10 cellular contexts compared by ENCODE assay signal in the genomic region with DNA sequence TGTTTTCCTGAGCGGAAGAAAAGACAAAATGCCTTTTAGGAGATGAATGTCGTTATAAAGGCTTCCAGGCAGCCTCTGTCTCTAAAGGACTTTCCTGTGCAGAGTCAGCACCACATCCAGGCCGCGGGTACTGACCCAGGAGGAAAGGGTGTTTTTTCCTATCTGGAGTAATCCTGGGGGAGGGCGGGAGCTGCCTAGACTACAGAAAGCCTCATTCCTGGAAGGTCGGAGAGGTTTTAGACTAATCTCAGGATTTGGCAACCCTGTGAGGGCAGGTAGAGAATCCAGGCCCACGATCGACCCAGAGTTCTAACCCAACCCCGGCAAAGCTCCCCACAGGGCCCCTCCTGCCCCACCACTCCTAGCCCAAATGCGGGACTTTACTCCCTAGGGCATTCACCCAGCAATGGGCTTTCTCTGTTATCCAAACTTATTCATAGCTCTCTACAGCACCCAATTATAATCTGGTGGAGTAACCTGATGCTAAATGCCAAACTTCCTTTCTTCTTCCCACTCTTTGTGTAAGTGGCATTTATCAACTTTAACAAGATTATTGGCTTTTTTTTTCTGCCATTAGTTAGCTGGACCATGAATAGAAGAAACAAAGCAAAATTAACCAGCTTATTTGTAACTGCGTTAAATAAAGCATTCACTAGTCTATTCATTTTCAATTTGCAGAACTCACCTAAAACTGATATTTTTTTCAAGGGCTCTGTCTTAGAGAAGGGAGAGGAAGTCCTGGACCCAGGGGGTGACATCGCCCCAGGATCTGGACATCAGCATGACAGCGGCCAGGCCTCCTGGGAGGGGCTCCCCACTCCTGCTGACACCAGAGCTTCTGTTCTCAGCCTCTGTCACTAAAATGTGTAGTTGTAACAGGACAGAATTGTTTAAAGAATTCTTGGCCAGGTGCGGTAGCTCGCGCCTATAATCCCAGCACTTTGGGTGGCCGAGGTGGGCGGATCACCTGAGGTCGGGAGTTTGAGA. TPM values are rescaled to one million over a fixed set of nuclear protein-coding genes. Genes with fewer than 3 reads are reported as not detected.
DNase-seq lines count a peak whose midpoint lies in the region; ATAC-seq and TF ChIP-seq lines count a peak whose summit lies in the region.
"Had no signal": no experiment of that assay in that cellular context is flagged by ENCODE, and none has a peak within 500 bp of the region (broad histone marks: within the 10 kb centered on the region; RNA-seq: fewer than 3 reads in every experiment).

No MANE protein-coding gene starts in this region.

- intact Hi-C loops in Caco-2 (cut with micrococcal nuclease; ENCODE audit: unreplicated experiment) = loop anchor here (5.0 kb wide), 1 partner anchor 64 kb away; no protein-coding TSS in a partner anchor
- intact Hi-C loops in heart right ventricle (cut with DNase I) = loop anchor here in 8 of 10 donors (2.0 to 5.0 kb wide), 6 partner anchors 57 to 71 kb away; no protein-coding TSS in a partner anchor

- H3K27ac ChIP-seq in WERI-Rb-1 (peak overlapping the region; percentile 70), heart right ventricle (peak overlapping the region in 9 of 10 donors; percentile 11 to 89 (median 78))
- H3K27ac ChIP-seq: neutrophil had no signal

- no peak for TF ChIP-seq CTCF in Caco-2 (IDR thresholded peaks at IDR 0.05; ENCODE audit: insufficient read depth in 1 of 2, low read depth in 1 of 2, low read length in 1 of 2, severe bottlenecking in 1 of 2, unreplicated experiment in 1 of 2)
- TF ChIP-seq CTCF in WERI-Rb-1 (IDR thresholded peaks at IDR 0.05; ENCODE audit: low read depth, low read length) = no peak
- no peak for TF ChIP-seq CTCF in heart right ventricle (IDR thresholded peaks at IDR 0.05)
- TF ChIP-seq CTCF in progenitor cell of endocrine pancreas (IDR thresholded peaks at IDR 0.05; ENCODE audit: unreplicated experiment) = no peak

- H3K4me1 ChIP-seq in Caco-2 = peaks cover 5% of the 10 kb centered on the region; the same call in 1 of the 2 replicates
- peaks cover 0 to 34% (median 18%) of the 10 kb centered on the region in 9 donors for H3K4me1 ChIP-seq in heart right ventricle

- H3K36me3 ChIP-seq in Caco-2 (ENCODE audit: control insufficient read depth, insufficient read depth, low read length) (no peaks in the 10 kb centered on the region), WERI-Rb-1 (peaks cover 9% of the 10 kb centered on the region), heart right ventricle (peaks cover 0 to 27% (median 0%) of the 10 kb centered on the region in 9 donors)
- H3K36me3 ChIP-seq: neutrophil had no signal

- H3K27me3 Mint-ChIP-seq in Caco-2 (ENCODE audit: insufficient read depth, unreplicated experiment) (peaks cover 22% of the 10 kb centered on the region), progenitor cell of endocrine pancreas (peaks cover 53% of the 10 kb centered on the region)

- POLR2A ChIA-PET in Caco-2 (lab: Charles Lee) = interaction anchor here (0.6 kb wide), 1 partner anchor 1098 kb away, joined by 3 read pairs; no protein-coding TSS in a partner anchor

- CTCF ChIA-PET in Caco-2 (lab: Charles Lee) = interaction anchor here (1.3 to 1.8 kb wide), 3 partner anchors 12 to 98 kb away, joined by 3 to 10 read pairs (median 5); no protein-coding TSS in a partner anchor

- H3K9me3 Mint-ChIP-seq in Caco-2 (ENCODE audit: unreplicated experiment) (no peaks in the 10 kb centered on the region), progenitor cell of endocrine pancreas (ENCODE audit: low read depth) (no peaks in the 10 kb centered on the region)

- no TSS peak for BruUV-seq in Caco-2 (replicated peaks; lab: Mats Ljungman, UMichigan)

- H3K36me3 Mint-ChIP-seq in Caco-2 (ENCODE audit: insufficient read depth, unreplicated experiment) = no peaks in the 10 kb centered on the region
- no peaks in the 10 kb centered on the region for H3K36me3 Mint-ChIP-seq in progenitor cell of endocrine pancreas (ENCODE audit: insufficient read depth)

- ATAC-seq in heart right ventricle (peak in 7 of 8 donors; percentile 30 to 78 (median 62)), HG02981 (IDR thresholded peaks at IDR 0.05; ENCODE audit: unreplicated experiment) (no peak), HG03457 (IDR thresholded peaks at IDR 0.05; ENCODE audit: unreplicated experiment) (no peak)

- H3K4me1 Mint-ChIP-seq in Caco-2 (ENCODE audit: low read depth, unreplicated experiment) (no peaks in the 10 kb centered on the region), progenitor cell of endocrine pancreas (ENCODE audit: low read depth) (peaks cover 3% of the 10 kb centered on the region)

- H3K4me3 Mint-ChIP-seq in Caco-2 (ENCODE audit: unreplicated experiment) = peak overlapping the region; percentile 67
- H3K4me3 Mint-ChIP-seq in progenitor cell of endocrine pancreas (ENCODE audit: low read depth) = peak overlapping the region; percentile 66

- H3K27ac Mint-ChIP-seq in Caco-2 (ENCODE audit: unreplicated experiment) = no peak overlapping the region
- H3K27ac Mint-ChIP-seq in progenitor cell of endocrine pancreas = no peak overlapping the region

- 46 to 50% methylated on average over 19 of the region's 19 CpGs for WGBS in heart right ventricle, 2 donors

- H3K27me3 ChIP-seq in Caco-2 (replicated peaks; ENCODE audit: control insufficient read depth, insufficient read depth, low read length) (peaks cover 4% of the 10 kb centered on the region), WERI-Rb-1 (ENCODE audit: insufficient read depth, low read depth, severe bottlenecking) (no peaks in the 10 kb centered on the region), heart right ventricle (peaks cover 0 to 33% (median 0%) of the 10 kb centered on the region in 7 donors)

- H3K4me3 ChIP-seq in Caco-2 (ENCODE audit: low read depth, low read length) (no peak overlapping the region), WERI-Rb-1 (ENCODE audit: low read depth, low read length) (peak overlapping the region; percentile 68), heart right ventricle (peak overlapping the region; percentile 68 to 98 (median 83))

- H3K9me3 ChIP-seq in Caco-2 (no peaks in the 10 kb centered on the region), WERI-Rb-1 (ENCODE audit: severe bottlenecking) (no peaks in the 10 kb centered on the region), heart right ventricle (no peaks in the 10 kb centered on the region)
- H3K9me3 ChIP-seq: neutrophil had no signal

- DNase-seq in Caco-2 (no peak), WERI-Rb-1 (peak; percentile 50), heart right ventricle (peak in 1 of 2 donors; percentile 20), progenitor cell of endocrine pancreas (ENCODE audit: low spot score, unreplicated experiment) (no peak), iPS-NIHi11 (ENCODE audit: low spot score) (no peak), HuH-7 (ENCODE audit: low spot score) (no peak)
- DNase-seq: amniotic stem cell had no signal

RNA-seq across cellular contexts. Expression of a gene that starts 1.4 kb away (rescaled TPM):
- total RNA-seq in Caco-2 (2022) = 0.46 and 0.52 TPM in 2 replicates
- 10 to 100 TPM in 2 of 10 donors, 1 to 10 TPM in 8; 5.1 to 14.0 (median 8.4) TPM for total RNA-seq in heart right ventricle
- polyA plus RNA-seq in heart right ventricle = 1 to 10 TPM; 2.1 to 5.2 TPM
- 1.5 and 1.6 TPM in 2 replicates for total RNA-seq in progenitor cell of endocrine pancreas

Comparison
In these comparisons a context has a peak if more than half of its experiments do, and no peak if none do; other contexts are left out.
1. ATAC-seq: peak in heart right ventricle (7 of 8); none in HG02981 (single experiment) and HG03457 (single experiment).